ENCODE assay signal across 10 cellular contexts in genomic region chrX:153968255-153968654, GRCh38. TPM values are rescaled to one million over a fixed set of nuclear protein-coding genes. Genes with fewer than 3 reads are reported as not detected.
A peak's percentile ranks its signal among the peaks of the same experiment; 100 is the strongest.
DNase-seq lines count a peak whose midpoint lies in the region; ATAC-seq, FAIRE-seq and TF ChIP-seq lines count a peak whose summit lies in the region.
"Had no signal": no experiment of that assay in that cellular context is flagged by ENCODE, and none has a peak within 500 bp of the region (broad histone marks: within the 10 kb centered on the region; RNA-seq: fewer than 3 reads in every experiment).

No MANE protein-coding gene starts in this region.

- intact Hi-C loops in lower leg skin (cut with DNase I; ENCODE audit: low total_unique reads) = no loop called here

- WGBS in small intestine, 3 donors = 25 to 60% (median 29%) methylated on average over 9 of the region's 9 CpGs
- WGBS in lower leg skin, 2 donors = 63 to 74% methylated on average over 9 of the region's 9 CpGs

- ATAC-seq in HG02870 (IDR thresholded peaks at IDR 0.05; ENCODE audit: unreplicated experiment) = no peak

- FAIRE-seq in small intestine (lab: Jason Lieb, UNC) = no peak

- TF ChIP-seq CTCF in VCaP (conservative IDR thresholded peaks at IDR 0.05) (no peak), fibroblast of the aortic adventitia (IDR thresholded peaks at IDR 0.05; ENCODE audit: insufficient read depth, low read length) (no peak), lower leg skin (IDR thresholded peaks at IDR 0.05) (no peak)

- H3K4me1 ChIP-seq in small intestine (ENCODE audit: control insufficient read depth in 2 of 2, insufficient read depth in 1 of 2, low read depth in 1 of 2, low read length in 1 of 2) = no peaks in the 10 kb centered on the region

- H3K4me3 ChIP-seq in fibroblast of the aortic adventitia (ENCODE audit: low read depth, low read length) = peak overlapping the region; percentile 88
- H3K4me3 ChIP-seq in small intestine (ENCODE audit: low read depth in 1 of 2, low read length in 2 of 2) = peak overlapping the region in 1 of 2 donors; percentile 75
- H3K4me3 ChIP-seq in lower leg skin (ENCODE audit: low read depth, poor library complexity, severe bottlenecking) = no peak overlapping the region

- H3K36me3 ChIP-seq in small intestine (ENCODE audit: control insufficient read depth in 2 of 2, insufficient read depth in 2 of 2, low read length in 2 of 2) = peaks cover 0 to 3% of the 10 kb centered on the region in 2 donors

- no peak for TF ChIP-seq POLR2A in lower leg skin (IDR thresholded peaks at IDR 0.05)

- DNase-seq in NCI-H2171 treated with DMSO at 0.1 percent for 48 hours (lab: John Stamatoyannopoulos, UW) (peak; percentile 27), NCI-H2171 (lab: John Stamatoyannopoulos, UW) (no peak), fibroblast of the aortic adventitia (ENCODE audit: low read depth) (no peak), small intestine (no peak), lower leg skin (ENCODE audit: low spot score in 2 of 2) (no peak)
- no peak for DNase-seq in stimulated activated naive CD4-positive, alpha-beta T cell treated with Interleukin-2 at 50 U/mL for 16 hours (lab: John Stamatoyannopoulos, UW)
- DNase-seq: 8988T, islet precursor cell had no signal

- peak overlapping the region; percentile 98 for H3K27ac ChIP-seq in VCaP
- peak overlapping the region; percentile 4 to 69 for H3K27ac ChIP-seq in small intestine (ENCODE audit: low read depth in 1 of 2, low read length in 1 of 2)

- no peaks in the 10 kb centered on the region for H3K9me3 ChIP-seq in small intestine (ENCODE audit: control insufficient read depth, low read depth)

- H3K27me3 ChIP-seq in small intestine (ENCODE audit: control insufficient read depth in 2 of 2, insufficient read depth in 2 of 2, low read length in 2 of 2) = no peaks in the 10 kb centered on the region

RNA-seq across cellular contexts. Expression of gene HCFC1, which starts 3.4 kb away (rescaled TPM):
- total RNA-seq in fibroblast of the aortic adventitia (ENCODE audit: low replicate concordance) = 16.4 and 34.5 TPM in 2 replicates
- polyA plus RNA-seq in small intestine = 10 to 100 TPM in 1 of 3 donors, 1 to 10 TPM in 2; 7.6 to 29.6 (median 9.5) TPM
- 10 to 100 TPM; 32.6 to 51.6 (median 40.9) TPM for total RNA-seq in lower leg skin

RNA-seq across cellular contexts. Expression of gene TMEM187, which starts 4.3 kb away (rescaled TPM):
- total RNA-seq in fibroblast of the aortic adventitia (ENCODE audit: low replicate concordance) (5.3 and 7.5 TPM in 2 replicates), lower leg skin (10 to 100 TPM; 10.1 to 21.6 (median 14.4) TPM)
- polyA plus RNA-seq in small intestine = 10 to 100 TPM in 1 of 3 donors, 1 to 10 TPM in 2; 4.2 to 10.1 (median 4.3) TPM

RNA-seq across cellular contexts. Expression of gene RENBP, which starts 23.8 kb away (rescaled TPM):
- total RNA-seq in fibroblast of the aortic adventitia (ENCODE audit: low replicate concordance) = 0.45 and 5.6 TPM in 2 replicates
- 10 to 100 TPM in 2 of 3 donors, 1 to 10 TPM in 1; 5.1 to 32.4 (median 11.3) TPM for polyA plus RNA-seq in small intestine
- 10 to 100 TPM in 1 of 4 donors, 1 to 10 TPM in 2, under 1 TPM in 1; 0.76 to 11.8 (median 4.2) TPM for total RNA-seq in lower leg skin

RNA-seq across cellular contexts. Expression of gene NAA10, which starts 33.4 kb away (rescaled TPM):
- total RNA-seq in fibroblast of the aortic adventitia (ENCODE audit: low replicate concordance) (25.8 and 84.7 TPM in 2 replicates), lower leg skin (10 to 100 TPM; 32.6 to 70.9 (median 51.1) TPM)
- 100 to 1,000 TPM; 105 to 152 (median 109) TPM for polyA plus RNA-seq in small intestine

RNA-seq across cellular contexts. Expression of gene ARHGAP4, which starts 42.2 kb away (rescaled TPM):
- total RNA-seq in fibroblast of the aortic adventitia (ENCODE audit: low replicate concordance) (0.27 and 6.0 TPM in 2 replicates), lower leg skin (10 to 100 TPM in 2 of 4 donors, 1 to 10 TPM in 2; 2.7 to 14.8 (median 10.5) TPM)
- polyA plus RNA-seq in small intestine = 10 to 100 TPM; 40.9 to 63.0 (median 57.1) TPM
